In the genomic region with DNA sequence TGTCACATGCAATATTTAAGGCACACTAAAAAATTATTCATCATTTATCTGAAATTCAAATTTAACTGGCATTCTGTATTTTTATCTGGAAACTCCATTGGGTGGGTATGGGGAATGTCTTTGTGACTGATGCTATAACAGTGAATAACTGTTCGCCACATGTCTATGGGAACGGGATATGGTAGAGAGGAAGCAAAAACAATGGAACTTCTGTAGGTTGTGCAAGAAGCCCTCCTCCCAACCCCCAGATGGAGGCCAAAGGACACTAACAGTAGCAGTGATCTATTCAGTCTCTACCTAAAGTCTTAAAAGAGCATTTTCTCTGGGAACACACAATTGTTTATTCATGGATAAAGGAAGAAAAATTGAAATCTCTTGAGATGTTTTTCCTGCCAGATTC, we compare ENCODE assay signal across 31 cellular contexts. TPM values are rescaled to one million over a fixed set of nuclear protein-coding genes. Genes with fewer than 3 reads are reported as not detected.
DNase-seq lines count a peak whose midpoint lies in the region; ATAC-seq, FAIRE-seq and TF ChIP-seq lines count a peak whose summit lies in the region.
"Had no signal": no experiment of that assay in that cellular context is flagged by ENCODE, and none has a peak within 500 bp of the region (broad histone marks: within the 10 kb centered on the region; RNA-seq: fewer than 3 reads in every experiment).

No MANE protein-coding gene starts in this region.

- H3K27ac Mint-ChIP-seq in MCF 10A (ENCODE audit: low read depth, unreplicated experiment): peak overlapping the region; percentile 98
- no peak overlapping the region for H3K27ac Mint-ChIP-seq in T-helper 2 cell treated with Interferon-gamma antibody and Interleukin-4, amounts not matched to agents 5 μg/mL and 100 μg/mL, for 36 hours
- H3K27ac Mint-ChIP-seq: activated CD4-positive, alpha-beta T cell treated with anti-CD3 and anti-CD28 coated beads for 36 hours; activated naive CD8-positive, alpha-beta T cell had no signal

- 59% methylated on average over 2 of the region's 2 CpGs for WGBS in mammary epithelial cell (ENCODE audit: low coverage, missing lambda C conversion rate)
- 29% methylated on average over 2 of the region's 2 CpGs for WGBS in HepG2 (ENCODE audit: low lambda C conversion rate)

- TF ChIP-seq POLR2A in breast epithelium (IDR thresholded peaks at IDR 0.05): no peak
- TF ChIP-seq POLR2A in HepG2 (IDR thresholded peaks at IDR 0.05; ENCODE audit: insufficient read depth in 1 of 2, low read depth in 2 of 2, low read length in 2 of 2): no peak

- H2AFZ ChIP-seq in mammary epithelial cell (ENCODE audit: low read depth, low read length) (peak overlapping the region; percentile 95), HepG2 (ENCODE audit: low read length) (no peak overlapping the region)

- TF ChIP-seq EP300 in HepG2 (IDR thresholded peaks at IDR 0.05; ENCODE audit: low read depth in 2 of 2, low read length in 2 of 2) (peak in 1 of 2 experiments; percentile 68; a peak in 2 of 4 replicates), HepG2 (CRISPR knock-in tag; IDR thresholded peaks at IDR 0.05; ENCODE audit: borderline replicate concordance) (no peak)

- no peak for DNase-seq in MCF 10A (ENCODE audit: unreplicated experiment)
- no peak for DNase-seq in breast epithelium (ENCODE audit: low spot score in 2 of 2)
- DNase-seq in mammary epithelial cell: no peak
- DNase-seq in HepG2 (ENCODE audit: low spot score): peak; percentile 70
- no peak for DNase-seq in T-helper 2 cell treated with Interferon-gamma antibody and Interleukin-4, amounts not matched to agents 5 μg/mL and 100 μg/mL, for 36 hours (ENCODE audit: low spot score)
- DNase-seq: activated CD4-positive, alpha-beta T cell treated with anti-CD3 and anti-CD28 coated beads for 36 hours; activated CD8-positive, alpha-beta memory T cell treated with anti-CD3 and anti-CD28 coated beads, Interleukin-2, amount 10 ng/mL, durations not matched to agents 7 days and 5 days; BE2C; Calu3; cerebellar nuclear complex; effector CD8-positive, alpha-beta T cell; glutamatergic neuron; GM23248; MG63; naive thymus-derived CD8-positive, alpha-beta T cell; NCI-H1694 treated with DMSO at 0.1 percent for 48 hours; NCI-H82; OCI-M1; retina; SHP77; stimulated activated CD4-positive, alpha-beta T cell treated with anti-CD3 and anti-CD28 coated beads, Interleukin-4, amount 100 ng/mL, for 1 hour; T-helper 1 cell; trophoblast cell had no signal

- H3K4me3 ChIP-seq in breast epithelium (no peak overlapping the region), mammary epithelial cell (replicated peaks in 1 of 3; ENCODE audit: insufficient read depth in 1 of 3, low read depth in 2 of 3, low read length in 3 of 3) (no peak overlapping the region), HepG2 (replicated peaks in 1 of 3; ENCODE audit: insufficient read depth in 1 of 3, low read depth in 2 of 3, low read length in 3 of 3) (no peak overlapping the region)
- H3K4me3 ChIP-seq: esophagus muscularis mucosa, GM23248, MG63 had no signal

- dilution Hi-C loops in mammary epithelial cell (cut with HindIII; ENCODE audit: low sequenced_read_pairs): no loop called here

- POLR2A ChIA-PET in MCF 10A (lab: Yijun Ruan, JAX) (interaction anchor here (0.6 kb wide), 1 partner anchor 339 kb away, joined by 3 read pairs; no protein-coding TSS in a partner anchor), HepG2 (lab: Yijun Ruan, JAX) (no interaction called here)

- no peak overlapping the region for H3K27ac ChIP-seq in breast epithelium
- H3K27ac ChIP-seq in mammary epithelial cell (ENCODE audit: insufficient read depth, low read depth, low read length): peak overlapping the region; percentile 69
- peak overlapping the region; percentile 60 for H3K27ac ChIP-seq in HepG2 (ENCODE audit: extremely low read length, insufficient read depth, low read length)
- H3K27ac ChIP-seq: esophagus muscularis mucosa, GM23248 had no signal

- no peaks in the 10 kb centered on the region for H3K36me3 Mint-ChIP-seq in MCF 10A (ENCODE audit: insufficient read depth, unreplicated experiment)
- peaks cover 2% of the 10 kb centered on the region for H3K36me3 Mint-ChIP-seq in T-helper 2 cell treated with Interferon-gamma antibody and Interleukin-4, amounts not matched to agents 5 μg/mL and 100 μg/mL, for 36 hours (ENCODE audit: low read depth)

- no peaks in the 10 kb centered on the region for H3K9me3 Mint-ChIP-seq in MCF 10A (ENCODE audit: unreplicated experiment)
- no peaks in the 10 kb centered on the region for H3K9me3 Mint-ChIP-seq in T-helper 2 cell treated with Interferon-gamma antibody and Interleukin-4, amounts not matched to agents 5 μg/mL and 100 μg/mL, for 36 hours
- H3K9me3 Mint-ChIP-seq: naive thymus-derived CD8-positive, alpha-beta T cell had no signal

- no peak overlapping the region for H3K4me3 Mint-ChIP-seq in MCF 10A (ENCODE audit: unreplicated experiment)
- no peak overlapping the region for H3K4me3 Mint-ChIP-seq in T-helper 2 cell treated with Interferon-gamma antibody and Interleukin-4, amounts not matched to agents 5 μg/mL and 100 μg/mL, for 36 hours
- H3K4me3 Mint-ChIP-seq: activated CD4-positive, alpha-beta T cell treated with anti-CD3 and anti-CD28 coated beads for 36 hours; activated CD8-positive, alpha-beta memory T cell treated with anti-CD3 and anti-CD28 coated beads, Interleukin-2, amount 10 ng/mL, durations not matched to agents 7 days and 5 days; activated naive CD8-positive, alpha-beta T cell; activated T-helper 1 cell treated with anti-CD3 and anti-CD28 coated beads, Interleukin-12 subunit alpha, Interleukin-12 subunit beta, Interleukin-2, Interleukin-4 antibody, amounts not matched to agents 30 ng/mL and 10 ng/mL and 1 ng/mL, durations not matched to agents 14 hours and 24 hours and 36 hours; naive thymus-derived CD8-positive, alpha-beta T cell had no signal

- H3K79me2 ChIP-seq in mammary epithelial cell (ENCODE audit: insufficient read depth, low read length) (no peaks in the 10 kb centered on the region), HepG2 (ENCODE audit: insufficient read depth, low read length) (no peaks in the 10 kb centered on the region)

- no peaks in the 10 kb centered on the region for H3K27me3 ChIP-seq in breast epithelium
- no peaks in the 10 kb centered on the region for H3K27me3 ChIP-seq in mammary epithelial cell (ENCODE audit: insufficient read depth, low read length)
- H3K27me3 ChIP-seq in HepG2 (ENCODE audit: control insufficient read depth in 1 of 2, insufficient read depth in 2 of 2, low read length in 2 of 2): no peaks in the 10 kb centered on the region
- H3K27me3 ChIP-seq: BE2C, esophagus muscularis mucosa, MG63 had no signal

- H3K36me3 ChIP-seq in breast epithelium (no peaks in the 10 kb centered on the region), mammary epithelial cell (ENCODE audit: insufficient read depth, low read length) (no peaks in the 10 kb centered on the region), HepG2 (replicated peaks in 1 of 2; ENCODE audit: control insufficient read depth in 1 of 2, insufficient read depth in 2 of 2, low read length in 2 of 2) (no peaks in the 10 kb centered on the region)
- H3K36me3 ChIP-seq: BE2C, esophagus muscularis mucosa, MG63 had no signal

- FAIRE-seq in HepG2 (lab: Jason Lieb, UNC): peak; percentile 70
- FAIRE-seq: A204.1 had no signal

- no peak for TF ChIP-seq RAD21 in HepG2 (CRISPR knock-in tag; IDR thresholded peaks at IDR 0.05)

- BruUV-seq in MCF 10A (replicated peaks; lab: Mats Ljungman, UMichigan) (no TSS peak), mammary epithelial cell (replicated peaks; lab: Mats Ljungman, UMichigan) (no TSS peak), HepG2 (replicated peaks; lab: Mats Ljungman, UMichigan) (no TSS peak)

- peaks cover 4% of the 10 kb centered on the region for H3K4me1 Mint-ChIP-seq in MCF 10A (ENCODE audit: insufficient read depth, unreplicated experiment)
- peaks cover 4% of the 10 kb centered on the region for H3K4me1 Mint-ChIP-seq in T-helper 2 cell treated with Interferon-gamma antibody and Interleukin-4, amounts not matched to agents 5 μg/mL and 100 μg/mL, for 36 hours (ENCODE audit: low read depth)

- CTCF ChIA-PET in MCF 10A (lab: Yijun Ruan, JAX): no interaction called here
- CTCF ChIA-PET in mammary epithelial cell (lab: Charles Lee; ENCODE audit: low non-redundant PET): no interaction called here
- CTCF ChIA-PET in HepG2 (lab: Yijun Ruan, JAX; ENCODE audit: low intra/inter-chr PET ratio, low total read pairs): no interaction called here

- intact Hi-C loops in MCF 10A (cut with micrococcal nuclease) (no loop called here), breast epithelium (cut with DNase I; ENCODE audit: low total_unique reads) (no loop called here), mammary epithelial cell (cut with micrococcal nuclease) (no loop called here), HepG2 (cut with micrococcal nuclease; ENCODE audit: unreplicated experiment) (no loop called here)

- in situ Hi-C loops in mammary epithelial cell (cut with MboI; ENCODE audit: low sequenced_read_pairs in 2 of 2): no loop called here
- in situ Hi-C loops in HepG2 (cut with HindIII; ENCODE audit: extremely low pct_ligation_motif_present, low pct_unique_long_range_greater_than_20kb): no loop called here

- H3K9ac ChIP-seq in mammary epithelial cell (ENCODE audit: insufficient read depth, low read length) (no peak overlapping the region), HepG2 (ENCODE audit: insufficient read depth, low read depth, low read length) (no peak overlapping the region)
- H3K9ac ChIP-seq: GM23248 had no signal

- peak; percentile 82 for ATAC-seq in HepG2
- ATAC-seq in GM18517 (IDR thresholded peaks at IDR 0.05; ENCODE audit: unreplicated experiment): no peak
- ATAC-seq in HG02870 (IDR thresholded peaks at IDR 0.05; ENCODE audit: unreplicated experiment): no peak
- no peak for ATAC-seq in GM21528 (IDR thresholded peaks at IDR 0.05; ENCODE audit: low FRiP score, unreplicated experiment)
- ATAC-seq: activated CD8-positive, alpha-beta memory T cell treated with anti-CD3 and anti-CD28 coated beads, Interleukin-2, amount 10 ng/mL, durations not matched to agents 7 days and 5 days; naive thymus-derived CD8-positive, alpha-beta T cell had no signal

- no peak for TF ChIP-seq CTCF in MCF 10A (IDR thresholded peaks at IDR 0.05; ENCODE audit: unreplicated experiment)
- no peak for TF ChIP-seq CTCF in breast epithelium (IDR thresholded peaks at IDR 0.05)
- no peak for TF ChIP-seq CTCF in mammary epithelial cell (conservative IDR thresholded peaks at IDR 0.05 in 1 of 2, IDR thresholded peaks at IDR 0.05 in 1 of 2; ENCODE audit: extremely low read depth in 1 of 2, insufficient read depth in 1 of 2, low read depth in 1 of 2, low read length in 2 of 2)
- TF ChIP-seq CTCF in HepG2 (CRISPR knock-in tag; IDR thresholded peaks at IDR 0.05): no peak

- H4K20me1 ChIP-seq in mammary epithelial cell (ENCODE audit: insufficient read depth, low read length) (no peaks in the 10 kb centered on the region), HepG2 (ENCODE audit: insufficient read depth, low read length) (no peaks in the 10 kb centered on the region)

- H3K4me1 ChIP-seq in breast epithelium: no peaks in the 10 kb centered on the region
- peaks cover 12% of the 10 kb centered on the region for H3K4me1 ChIP-seq in mammary epithelial cell (ENCODE audit: insufficient read depth, low read length)
- peaks cover 22% of the 10 kb centered on the region for H3K4me1 ChIP-seq in HepG2 (ENCODE audit: insufficient read depth, low read length)
- H3K4me1 ChIP-seq: BE2C, esophagus muscularis mucosa had no signal

- no peak overlapping the region for H3K4me2 ChIP-seq in mammary epithelial cell (ENCODE audit: insufficient read depth, low read depth, low read length)
- H3K4me2 ChIP-seq in HepG2 (ENCODE audit: low read depth, low read length): peak overlapping the region; percentile 51; the same call in 1 of the 2 replicates

- no peaks in the 10 kb centered on the region for H3K9me3 ChIP-seq in breast epithelium
- peaks cover 3% of the 10 kb centered on the region for H3K9me3 ChIP-seq in mammary epithelial cell (replicated peaks; ENCODE audit: insufficient read depth, low read length)
- no peaks in the 10 kb centered on the region for H3K9me3 ChIP-seq in HepG2 (ENCODE audit: low read length)
- H3K9me3 ChIP-seq: BE2C, esophagus muscularis mucosa, MG63 had no signal

- H3K27me3 Mint-ChIP-seq in MCF 10A (ENCODE audit: insufficient read depth, unreplicated experiment): no peaks in the 10 kb centered on the region
- H3K27me3 Mint-ChIP-seq in T-helper 2 cell treated with Interferon-gamma antibody and Interleukin-4, amounts not matched to agents 5 μg/mL and 100 μg/mL, for 36 hours (ENCODE audit: low read depth): peaks cover 10% of the 10 kb centered on the region
- H3K27me3 Mint-ChIP-seq: activated CD4-positive, alpha-beta T cell treated with anti-CD3 and anti-CD28 coated beads for 36 hours; activated naive CD8-positive, alpha-beta T cell; naive thymus-derived CD8-positive, alpha-beta T cell had no signal

RNA-seq across cellular contexts. Expression of a gene that starts 57.1 kb away (rescaled TPM):
- total RNA-seq in MCF 10A (2022) (2.0 and 3.3 TPM in 2 replicates), breast epithelium (1 to 10 TPM; 1.1 to 7.9 (median 4.5) TPM), mammary epithelial cell (1 to 10 TPM in 1 of 2 donors, under 1 TPM in 1; 0.40 to 2.8 TPM), HepG2 (2016; rRNA removed; fragmentation: Illumina TruSeq; extraction: Trizol) (3.0 and 4.1 TPM in 2 replicates)
- polyA plus RNA-seq in mammary epithelial cell (10.4 TPM), HepG2 (2011; rRNA removed) (114 and 174 TPM in 2 replicates)
- 51.7 TPM for polyA minus RNA-seq in mammary epithelial cell
- total RNA-seq in HepG2 (2016; cell fraction: cytosol; rRNA removed; fragmentation: Illumina TruSeq; extraction: Trizol; ENCODE audit: low read depth): 0.26 TPM in 1 of 2 replicates, not detected in the other
- 4.4 and 5.4 TPM in 2 replicates for total RNA-seq in HepG2 (2016; cell fraction: insoluble cytoplasmic fraction; rRNA removed; fragmentation: Illumina TruSeq; extraction: Trizol)
- total RNA-seq in HepG2 (2016; cell fraction: membrane; rRNA removed; fragmentation: Illumina TruSeq; extraction: Trizol): 0.41 and 1.4 TPM in 2 replicates
- 0.62 and 2.0 TPM in 2 replicates for total RNA-seq in HepG2 (2016; cell fraction: nucleus; rRNA removed; fragmentation: Illumina TruSeq; extraction: Trizol)
- polyA plus RNA-seq in HepG2 (2011; cell fraction: cytosol; rRNA removed): 89.3 and 91.5 TPM in 2 replicates
- polyA plus RNA-seq in HepG2 (2011; cell fraction: nucleus; rRNA removed): 32.8 and 35.4 TPM in 2 replicates
- polyA plus RNA-seq in HepG2 (2012): 48.6 and 109 TPM in 2 replicates
- 0.60 and 0.87 TPM in 2 replicates for polyA plus RNA-seq in HepG2 (2016; cell fraction: cytosol; fragmentation: Illumina TruSeq; extraction: Trizol; ENCODE audit: low read depth)
- 2.7 and 7.6 TPM in 2 replicates for polyA plus RNA-seq in HepG2 (2016; cell fraction: insoluble cytoplasmic fraction; fragmentation: Illumina TruSeq; extraction: Trizol; ENCODE audit: low read depth)
- 1.3 and 1.9 TPM in 2 replicates for polyA plus RNA-seq in HepG2 (2016; cell fraction: membrane; fragmentation: Illumina TruSeq; extraction: Trizol; ENCODE audit: low read depth)
- 2.5 and 2.6 TPM in 2 replicates for polyA plus RNA-seq in HepG2 (2016; cell fraction: nucleus; fragmentation: Illumina TruSeq; extraction: Trizol; ENCODE audit: insufficient read depth, low read depth)
- 14.2 and 63.9 TPM in 2 replicates for polyA minus RNA-seq in HepG2 (2011; rRNA and poly(A)+ RNA removed; ENCODE audit: low replicate concordance)
- 51.4 and 53.3 TPM in 2 replicates for polyA minus RNA-seq in HepG2 (2011; cell fraction: cytosol; rRNA and poly(A)+ RNA removed)
- 30.3 and 46.6 TPM in 2 replicates for polyA minus RNA-seq in HepG2 (2011; cell fraction: nucleus; rRNA and poly(A)+ RNA removed)
- total RNA-seq: GM23248, osteocyte had no signal

Comparison
In these comparisons a context has a peak if more than half of its experiments do, and no peak if none do; other contexts are left out.
1. H3K27ac ChIP-seq: peak in mammary epithelial cell (single experiment) and HepG2 (single experiment); none in breast epithelium (0 of 2).